ENCODE assay signal across 1 cellular context in genomic region chr1:54853096-54853792, GRCh38.
A peak's percentile ranks its signal among the peaks of the same experiment; 100 is the strongest.
TF ChIP-seq lines count a peak whose summit lies in the region.

No MANE protein-coding gene starts in this region.

TF ChIP-seq in HepG2, 621 proteins besides CTCF, POLR2A, EP300 and RAD21:
- TF ChIP-seq RBM22 (optimal IDR thresholded peaks at IDR 0.05; ENCODE audit: low read length) (peak; percentile 13), CBFB (CRISPR knock-in tag; IDR thresholded peaks at IDR 0.05) (no peak), ZNF501 (CRISPR knock-in tag; IDR thresholded peaks at IDR 0.05) (no peak), ZNF431 (CRISPR knock-in tag; IDR thresholded peaks at IDR 0.05; ENCODE audit: borderline replicate concordance, low read depth) (0 out of 2 replicates have a peak, but pooled peaks have one; percentile 27), ZNF83 (CRISPR knock-in tag; IDR thresholded peaks at IDR 0.05; ENCODE audit: borderline replicate concordance) (no peak), YEATS4 (CRISPR knock-in tag; IDR thresholded peaks at IDR 0.05; ENCODE audit: borderline replicate concordance) (no peak)
- TF ChIP-seq, protein P1, sequence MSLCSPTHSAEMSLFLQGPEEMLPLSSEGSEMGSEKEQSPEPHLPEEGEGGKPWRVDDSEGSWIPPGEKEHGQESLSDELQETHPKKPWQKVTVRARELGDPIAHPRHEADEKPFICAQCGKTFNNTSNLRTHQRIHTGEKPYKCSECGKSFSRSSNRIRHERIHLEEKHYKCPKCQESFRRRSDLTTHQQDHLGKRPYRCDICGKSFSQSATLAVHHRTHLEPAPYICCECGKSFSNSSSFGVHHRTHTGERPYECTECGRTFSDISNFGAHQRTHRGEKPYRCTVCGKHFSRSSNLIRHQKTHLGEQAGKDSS (CRISPR knock-in tag; IDR thresholded peaks at IDR 0.05; ENCODE audit: borderline replicate concordance, low read depth), result no peak
